In genomic region chr19:32178841-32179410, GRCh38 we compare ENCODE assay signal across 22 cellular contexts.
A peak's percentile ranks its signal among the peaks of the same experiment; 100 is the strongest.
DNase-seq lines count a peak whose midpoint lies in the region; ATAC-seq and TF ChIP-seq lines count a peak whose summit lies in the region.
"Had no signal": no experiment of that assay in that cellular context is flagged by ENCODE, and none has a peak within 500 bp of the region (broad histone marks: within the 10 kb centered on the region; RNA-seq: fewer than 3 reads in every experiment).

No MANE protein-coding gene starts in this region.

- no peak for TF ChIP-seq CTCF in coronary artery (IDR thresholded peaks at IDR 0.05)
- no peak for TF ChIP-seq CTCF in GM13976 (IDR thresholded peaks at IDR 0.05; ENCODE audit: borderline replicate concordance, control extremely low read depth, extremely low read depth, insufficient read depth, missing control alignments)

- DNase-seq in D341Med (ENCODE audit: low spot score) = peak; percentile 19
- DNase-seq in coronary artery (ENCODE audit: low spot score) = peak; percentile 56
- peak; percentile 19 for DNase-seq in left lobe of liver (ENCODE audit: low spot score)
- peak; percentile 14 for DNase-seq in ureter (ENCODE audit: low spot score)
- no peak for DNase-seq in GM13976 (ENCODE audit: low spot score)
- no peak for DNase-seq in hippocampal formation (lab: John Stamatoyannopoulos, UW)
- no peak for DNase-seq in NK-92 treated with Interleukin-12 subunit alpha and Interleukin-12 subunit beta, amount 100 ng/mL, for 24 hours (lab: John Stamatoyannopoulos, UW)
- DNase-seq: CD4-positive, CD25-positive, alpha-beta regulatory T cell; H7; HFFc6; Kasumi-1; NCI-H1092 treated with DMSO at 0.1 percent for 48 hours; NCI-H1436; NCI-H187; NCI-H2081 treated with DMSO at 0.1 percent for 48 hours; NCI-H2171; NCI-H226; NCI-H510A; NCI-H69; SHP77 treated with DMSO at 0.1 percent for 48 hours had no signal

- H3K27ac ChIP-seq in coronary artery = no peak overlapping the region
- H3K27ac ChIP-seq: BLaER1 had no signal

- in situ Hi-C loops in GM13976 (cut with MboI; ENCODE audit: low sequenced_read_pairs, unreplicated experiment) = no loop called here

- ATAC-seq in left lobe of liver = no peak
- ATAC-seq: K562 had no signal

- no peak overlapping the region for H3K4me3 ChIP-seq in coronary artery
- H3K4me3 ChIP-seq: BLaER1, K562 had no signal

Comparison
In these comparisons a context has a peak if more than half of its experiments do, and no peak if none do; other contexts are left out.
1. DNase-seq: peak in D341Med (single experiment), coronary artery (single experiment), left lobe of liver (single experiment) and ureter (single experiment); none in GM13976 (single experiment), hippocampal formation (0 of 2) and NK-92 treated with Interleukin-12 subunit alpha and Interleukin-12 subunit beta, amount 100 ng/mL, for 24 hours (single experiment).